20 cellular contexts compared by ENCODE assay signal in the genomic region with DNA sequence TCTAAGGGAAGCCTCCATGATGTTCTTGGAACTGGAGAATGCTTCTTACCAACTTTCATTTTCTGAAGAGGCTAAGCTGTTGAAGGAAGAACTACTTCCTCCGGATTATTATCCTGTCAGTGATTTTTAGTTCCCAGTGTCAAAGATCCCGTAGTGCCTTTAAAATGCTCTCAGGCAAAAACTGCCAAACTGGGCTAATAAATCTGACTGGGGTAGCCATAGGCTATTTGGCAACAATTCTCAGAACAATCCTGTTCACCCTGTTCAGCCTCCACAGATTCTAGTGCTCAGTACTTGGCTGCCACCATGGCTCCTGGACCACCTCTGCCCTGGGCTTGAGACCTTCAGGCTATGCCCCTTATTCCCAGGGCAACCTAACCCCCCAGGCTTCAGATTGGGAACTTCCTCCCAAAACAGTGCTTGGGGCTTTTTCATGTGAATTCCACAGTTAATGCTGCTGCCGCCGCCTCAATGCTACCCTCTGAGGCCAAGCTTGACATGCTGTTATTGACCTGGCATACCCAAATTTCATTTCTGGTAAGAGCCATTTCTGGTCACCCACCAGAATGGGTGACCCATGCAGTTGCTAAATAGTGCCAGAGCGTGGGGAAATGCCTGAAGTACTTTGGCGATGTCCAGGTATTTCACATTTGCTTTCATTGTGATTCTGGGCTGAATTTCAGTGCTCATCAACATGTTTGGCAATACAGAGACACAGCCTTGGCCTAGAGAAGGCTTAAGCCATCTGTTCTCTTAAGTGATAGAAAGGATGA.
A peak's percentile ranks its signal among the peaks of the same experiment; 100 is the strongest.
DNase-seq lines count a peak whose midpoint lies in the region; ATAC-seq and TF ChIP-seq lines count a peak whose summit lies in the region.
"Had no signal": no experiment of that assay in that cellular context is flagged by ENCODE, and none has a peak within 500 bp of the region (broad histone marks: within the 10 kb centered on the region; RNA-seq: fewer than 3 reads in every experiment).

No MANE protein-coding gene starts in this region.

- DNase-seq in AG10803 (ENCODE audit: low read depth) (peak; percentile 38), NCI-H1694 treated with DMSO at 0.1 percent for 48 hours (lab: John Stamatoyannopoulos, UW) (peak; percentile 63), fibroblast of gingiva (ENCODE audit: low read depth) (peak; percentile 14), omental fat pad (ENCODE audit: low spot score) (no peak), cortex of kidney (lab: John Stamatoyannopoulos, UW) (no peak)
- no peak for DNase-seq in activated T-cell treated with anti-CD3 and anti-CD28 coated beads, Interleukin-2, amount 50 U/mL, for 72 hours
- DNase-seq in activated CD8-positive, alpha-beta memory T cell treated with anti-CD3 and anti-CD28 coated beads, Interleukin-2, amount 50 U/mL, for 4 hours = no peak
- DNase-seq: activated B cell treated with CpG ODN at 0.5 μM for 24 hours; activated naive CD8-positive, alpha-beta T cell treated with anti-CD3 and anti-CD28 coated beads, Interleukin-2, amount 50 U/mL, for 24 hours; CD4-positive, CD25-positive, alpha-beta regulatory T cell; DND-41; effector memory CD8-positive, alpha-beta T cell; NCI-H2107; NCI-H82; stimulated activated naive B cell treated with anti-CD40 and anti-IgM and Interleukin-4, amounts not matched to agents 10 μg/mL and 1 μg/mL and 100 μg/mL, for 72 hours; T-helper 17 cell had no signal

- no peaks in the 10 kb centered on the region for H3K4me1 Mint-ChIP-seq in activated T-cell treated with anti-CD3 and anti-CD28 coated beads, Interleukin-2, amount 50 U/mL, for 72 hours (ENCODE audit: low read depth)
- H3K4me1 Mint-ChIP-seq: activated naive CD8-positive, alpha-beta T cell treated with anti-CD3 and anti-CD28 coated beads, Interleukin-2, amount 50 U/mL, for 24 hours; central memory CD8-positive, alpha-beta T cell had no signal

- no peaks in the 10 kb centered on the region for H3K36me3 Mint-ChIP-seq in activated T-cell treated with anti-CD3 and anti-CD28 coated beads, Interleukin-2, amount 50 U/mL, for 72 hours (ENCODE audit: insufficient read depth in 2 of 2)
- H3K36me3 Mint-ChIP-seq: CD4-positive, CD25-positive, alpha-beta regulatory T cell; stimulated activated naive B cell treated with anti-CD40 and anti-IgM and Interleukin-4, amounts not matched to agents 10 μg/mL and 1 μg/mL and 100 μg/mL, for 72 hours had no signal

- H3K9me3 Mint-ChIP-seq in activated T-cell treated with anti-CD3 and anti-CD28 coated beads, Interleukin-2, amount 50 U/mL, for 72 hours = no peaks in the 10 kb centered on the region
- H3K9me3 Mint-ChIP-seq: activated naive CD8-positive, alpha-beta T cell treated with anti-CD3 and anti-CD28 coated beads, Interleukin-2, amount 50 U/mL, for 24 hours; central memory CD8-positive, alpha-beta T cell; effector memory CD8-positive, alpha-beta T cell had no signal

- H3K27me3 Mint-ChIP-seq in activated T-cell treated with anti-CD3 and anti-CD28 coated beads, Interleukin-2, amount 50 U/mL, for 72 hours (ENCODE audit: low read depth) = peaks cover 5% of the 10 kb centered on the region
- H3K27me3 Mint-ChIP-seq: activated B cell treated with CpG ODN at 0.5 μM for 24 hours; CD4-positive, CD25-positive, alpha-beta regulatory T cell; central memory CD8-positive, alpha-beta T cell; stimulated activated naive B cell treated with anti-CD40 and anti-IgM and Interleukin-4, amounts not matched to agents 10 μg/mL and 1 μg/mL and 100 μg/mL, for 72 hours; T-helper 17 cell had no signal

- no peak overlapping the region for H3K27ac Mint-ChIP-seq in activated T-cell treated with anti-CD3 and anti-CD28 coated beads, Interleukin-2, amount 50 U/mL, for 72 hours
- H3K27ac Mint-ChIP-seq: activated B cell treated with CpG ODN at 0.5 μM for 24 hours; activated naive CD8-positive, alpha-beta T cell treated with anti-CD3 and anti-CD28 coated beads, Interleukin-2, amount 50 U/mL, for 24 hours; effector memory CD8-positive, alpha-beta T cell; stimulated activated naive B cell treated with anti-CD40 and anti-IgM and Interleukin-4, amounts not matched to agents 10 μg/mL and 1 μg/mL and 100 μg/mL, for 72 hours; T-helper 17 cell had no signal

- TF ChIP-seq CTCF in AG10803 (conservative IDR thresholded peaks at IDR 0.05; ENCODE audit: low read length) (no peak), omental fat pad (IDR thresholded peaks at IDR 0.05) (no peak)

- H3K4me3 Mint-ChIP-seq in activated T-cell treated with anti-CD3 and anti-CD28 coated beads, Interleukin-2, amount 50 U/mL, for 72 hours = no peak overlapping the region
- H3K4me3 Mint-ChIP-seq: activated B cell treated with CpG ODN at 0.5 μM for 24 hours; activated naive CD8-positive, alpha-beta T cell treated with anti-CD3 and anti-CD28 coated beads, Interleukin-2, amount 50 U/mL, for 24 hours; CD4-positive, CD25-positive, alpha-beta regulatory T cell; central memory CD8-positive, alpha-beta T cell; effector memory CD8-positive, alpha-beta T cell; stimulated activated naive B cell treated with anti-CD40 and anti-IgM and Interleukin-4, amounts not matched to agents 10 μg/mL and 1 μg/mL and 100 μg/mL, for 72 hours; T-helper 17 cell had no signal

- ATAC-seq in omental fat pad (ENCODE audit: low FRiP score) = peak; percentile 46
- no peak for ATAC-seq in activated T-cell treated with anti-CD3 and anti-CD28 coated beads, Interleukin-2, amount 50 U/mL, for 72 hours (replicated peaks in 1 of 2)
- ATAC-seq in GM18498 (IDR thresholded peaks at IDR 0.05; ENCODE audit: unreplicated experiment) = no peak
- ATAC-seq: activated naive CD8-positive, alpha-beta T cell treated with anti-CD3 and anti-CD28 coated beads, Interleukin-2, amount 50 U/mL, for 24 hours; effector memory CD8-positive, alpha-beta T cell; stimulated activated naive B cell treated with anti-CD40 and anti-IgM and Interleukin-4, amounts not matched to agents 10 μg/mL and 1 μg/mL and 100 μg/mL, for 72 hours; T-helper 17 cell had no signal

- H3K4me3 ChIP-seq in AG10803 (ENCODE audit: low read length) = no peak overlapping the region
- H3K4me3 ChIP-seq: SJSA1, tibial artery had no signal

Comparison
In these comparisons a context has a peak if more than half of its experiments do, and no peak if none do; other contexts are left out.
1. DNase-seq: peak in AG10803 (single experiment), NCI-H1694 treated with DMSO at 0.1 percent for 48 hours (single experiment) and fibroblast of gingiva (single experiment); none in omental fat pad (single experiment), activated T-cell treated with anti-CD3 and anti-CD28 coated beads, Interleukin-2, amount 50 U/mL, for 72 hours (0 of 2), activated CD8-positive, alpha-beta memory T cell treated with anti-CD3 and anti-CD28 coated beads, Interleukin-2, amount 50 U/mL, for 4 hours (single experiment) and cortex of kidney (single experiment).